Comparison of ENCODE assay signal across 2 cellular contexts in the genomic region with DNA sequence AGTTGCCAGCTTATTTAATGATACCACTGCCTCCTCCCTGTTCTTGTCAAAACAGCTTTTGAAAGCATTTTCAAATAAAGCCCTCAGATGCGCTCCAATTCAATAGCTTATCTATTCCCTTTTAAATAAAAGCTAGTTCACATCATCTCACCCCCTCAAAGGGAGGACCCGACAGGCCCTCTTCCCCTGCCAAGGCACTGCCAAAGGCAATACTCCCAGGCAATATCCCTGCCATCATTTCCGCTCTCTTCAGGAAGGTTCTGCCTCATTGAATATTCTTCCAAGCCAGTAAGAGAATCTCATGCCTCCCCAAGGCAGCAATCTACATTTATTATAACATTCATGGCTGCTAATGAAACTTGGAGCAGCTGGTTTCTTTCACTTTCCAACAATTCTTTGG.
TF ChIP-seq lines count a peak whose summit lies in the region.

No MANE protein-coding gene starts in this region.

TF ChIP-seq in HepG2, 621 proteins besides CTCF, POLR2A, EP300 and RAD21 (continued from another document and continues in another):
- no peak for TF ChIP-seq MXD1 (CRISPR knock-in tag; IDR thresholded peaks at IDR 0.05)
- no peak for TF ChIP-seq SMAD1 (CRISPR knock-in tag; IDR thresholded peaks at IDR 0.05; ENCODE audit: borderline replicate concordance, low read depth)
- no peak for TF ChIP-seq ZNF20 (CRISPR knock-in tag; IDR thresholded peaks at IDR 0.05)
- no peak for TF ChIP-seq GABPA (IDR thresholded peaks at IDR 0.05; ENCODE audit: low read depth, low read length)
- no peak for TF ChIP-seq GABPA (CRISPR knock-in tag; IDR thresholded peaks at IDR 0.05; ENCODE audit: low read depth)
- no peak for TF ChIP-seq RELA (CRISPR knock-in tag; IDR thresholded peaks at IDR 0.05)
- no peak for TF ChIP-seq ZNF468 (CRISPR knock-in tag; IDR thresholded peaks at IDR 0.05)
- TF ChIP-seq SMC3 (IDR thresholded peaks at IDR 0.05; ENCODE audit: low read length): no peak
- TF ChIP-seq, protein P1, sequence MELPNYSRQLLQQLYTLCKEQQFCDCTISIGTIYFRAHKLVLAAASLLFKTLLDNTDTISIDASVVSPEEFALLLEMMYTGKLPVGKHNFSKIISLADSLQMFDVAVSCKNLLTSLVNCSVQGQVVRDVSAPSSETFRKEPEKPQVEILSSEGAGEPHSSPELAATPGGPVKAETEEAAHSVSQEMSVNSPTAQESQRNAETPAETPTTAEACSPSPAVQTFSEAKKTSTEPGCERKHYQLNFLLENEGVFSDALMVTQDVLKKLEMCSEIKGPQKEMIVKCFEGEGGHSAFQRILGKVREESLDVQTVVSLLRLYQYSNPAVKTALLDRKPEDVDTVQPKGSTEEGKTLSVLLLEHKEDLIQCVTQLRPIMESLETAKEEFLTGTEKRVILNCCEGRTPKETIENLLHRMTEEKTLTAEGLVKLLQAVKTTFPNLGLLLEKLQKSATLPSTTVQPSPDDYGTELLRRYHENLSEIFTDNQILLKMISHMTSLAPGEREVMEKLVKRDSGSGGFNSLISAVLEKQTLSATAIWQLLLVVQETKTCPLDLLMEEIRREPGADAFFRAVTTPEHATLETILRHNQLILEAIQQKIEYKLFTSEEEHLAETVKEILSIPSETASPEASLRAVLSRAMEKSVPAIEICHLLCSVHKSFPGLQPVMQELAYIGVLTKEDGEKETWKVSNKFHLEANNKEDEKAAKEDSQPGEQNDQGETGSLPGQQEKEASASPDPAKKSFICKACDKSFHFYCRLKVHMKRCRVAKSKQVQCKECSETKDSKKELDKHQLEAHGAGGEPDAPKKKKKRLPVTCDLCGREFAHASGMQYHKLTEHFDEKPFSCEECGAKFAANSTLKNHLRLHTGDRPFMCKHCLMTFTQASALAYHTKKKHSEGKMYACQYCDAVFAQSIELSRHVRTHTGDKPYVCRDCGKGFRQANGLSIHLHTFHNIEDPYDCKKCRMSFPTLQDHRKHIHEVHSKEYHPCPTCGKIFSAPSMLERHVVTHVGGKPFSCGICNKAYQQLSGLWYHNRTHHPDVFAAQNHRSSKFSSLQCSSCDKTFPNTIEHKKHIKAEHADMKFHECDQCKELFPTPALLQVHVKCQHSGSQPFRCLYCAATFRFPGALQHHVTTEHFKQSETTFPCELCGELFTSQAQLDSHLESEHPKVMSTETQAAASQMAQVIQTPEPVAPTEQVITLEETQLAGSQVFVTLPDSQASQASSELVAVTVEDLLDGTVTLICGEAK (IDR thresholded peaks at IDR 0.05): no peak
- TF ChIP-seq, protein P1 (CRISPR knock-in tag; IDR thresholded peaks at IDR 0.05): no peak
- TF ChIP-seq, protein P2, sequence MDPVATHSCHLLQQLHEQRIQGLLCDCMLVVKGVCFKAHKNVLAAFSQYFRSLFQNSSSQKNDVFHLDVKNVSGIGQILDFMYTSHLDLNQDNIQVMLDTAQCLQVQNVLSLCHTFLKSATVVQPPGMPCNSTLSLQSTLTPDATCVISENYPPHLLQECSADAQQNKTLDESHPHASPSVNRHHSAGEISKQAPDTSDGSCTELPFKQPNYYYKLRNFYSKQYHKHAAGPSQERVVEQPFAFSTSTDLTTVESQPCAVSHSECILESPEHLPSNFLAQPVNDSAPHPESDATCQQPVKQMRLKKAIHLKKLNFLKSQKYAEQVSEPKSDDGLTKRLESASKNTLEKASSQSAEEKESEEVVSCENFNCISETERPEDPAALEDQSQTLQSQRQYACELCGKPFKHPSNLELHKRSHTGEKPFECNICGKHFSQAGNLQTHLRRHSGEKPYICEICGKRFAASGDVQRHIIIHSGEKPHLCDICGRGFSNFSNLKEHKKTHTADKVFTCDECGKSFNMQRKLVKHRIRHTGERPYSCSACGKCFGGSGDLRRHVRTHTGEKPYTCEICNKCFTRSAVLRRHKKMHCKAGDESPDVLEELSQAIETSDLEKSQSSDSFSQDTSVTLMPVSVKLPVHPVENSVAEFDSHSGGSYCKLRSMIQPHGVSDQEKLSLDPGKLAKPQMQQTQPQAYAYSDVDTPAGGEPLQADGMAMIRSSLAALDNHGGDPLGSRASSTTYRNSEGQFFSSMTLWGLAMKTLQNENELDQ (CRISPR knock-in tag; IDR thresholded peaks at IDR 0.05; ENCODE audit: borderline replicate concordance): no peak

TF ChIP-seq in neural cell, 6 proteins besides CTCF, POLR2A, EP300 and RAD21 (continued from another document):
- TF ChIP-seq, protein P3, sequence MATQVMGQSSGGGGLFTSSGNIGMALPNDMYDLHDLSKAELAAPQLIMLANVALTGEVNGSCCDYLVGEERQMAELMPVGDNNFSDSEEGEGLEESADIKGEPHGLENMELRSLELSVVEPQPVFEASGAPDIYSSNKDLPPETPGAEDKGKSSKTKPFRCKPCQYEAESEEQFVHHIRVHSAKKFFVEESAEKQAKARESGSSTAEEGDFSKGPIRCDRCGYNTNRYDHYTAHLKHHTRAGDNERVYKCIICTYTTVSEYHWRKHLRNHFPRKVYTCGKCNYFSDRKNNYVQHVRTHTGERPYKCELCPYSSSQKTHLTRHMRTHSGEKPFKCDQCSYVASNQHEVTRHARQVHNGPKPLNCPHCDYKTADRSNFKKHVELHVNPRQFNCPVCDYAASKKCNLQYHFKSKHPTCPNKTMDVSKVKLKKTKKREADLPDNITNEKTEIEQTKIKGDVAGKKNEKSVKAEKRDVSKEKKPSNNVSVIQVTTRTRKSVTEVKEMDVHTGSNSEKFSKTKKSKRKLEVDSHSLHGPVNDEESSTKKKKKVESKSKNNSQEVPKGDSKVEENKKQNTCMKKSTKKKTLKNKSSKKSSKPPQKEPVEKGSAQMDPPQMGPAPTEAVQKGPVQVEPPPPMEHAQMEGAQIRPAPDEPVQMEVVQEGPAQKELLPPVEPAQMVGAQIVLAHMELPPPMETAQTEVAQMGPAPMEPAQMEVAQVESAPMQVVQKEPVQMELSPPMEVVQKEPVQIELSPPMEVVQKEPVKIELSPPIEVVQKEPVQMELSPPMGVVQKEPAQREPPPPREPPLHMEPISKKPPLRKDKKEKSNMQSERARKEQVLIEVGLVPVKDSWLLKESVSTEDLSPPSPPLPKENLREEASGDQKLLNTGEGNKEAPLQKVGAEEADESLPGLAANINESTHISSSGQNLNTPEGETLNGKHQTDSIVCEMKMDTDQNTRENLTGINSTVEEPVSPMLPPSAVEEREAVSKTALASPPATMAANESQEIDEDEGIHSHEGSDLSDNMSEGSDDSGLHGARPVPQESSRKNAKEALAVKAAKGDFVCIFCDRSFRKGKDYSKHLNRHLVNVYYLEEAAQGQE (IDR thresholded peaks at IDR 0.05; ENCODE audit: borderline replicate concordance): no peak
- TF ChIP-seq POLR2AphosphoS5 (IDR thresholded peaks at IDR 0.05): no peak
- TF ChIP-seq TAF1 (IDR thresholded peaks at IDR 0.05; ENCODE audit: low read depth): no peak
- TF ChIP-seq EZH2 (IDR thresholded peaks at IDR 0.05; ENCODE audit: borderline replicate concordance, insufficient read depth, low read length, poor library complexity, severe bottlenecking): no peak
- TF ChIP-seq SMC3 (conservative IDR thresholded peaks at IDR 0.05; ENCODE audit: poor library complexity): no peak
